Comparison of ENCODE assay signal across 19 cellular contexts in genomic region chr12:110657747-110658146, GRCh38. TPM values are rescaled to one million over a fixed set of nuclear protein-coding genes. Genes with fewer than 3 reads are reported as not detected.
A peak's percentile ranks its signal among the peaks of the same experiment; 100 is the strongest.
DNase-seq lines count a peak whose midpoint lies in the region; ATAC-seq and TF ChIP-seq lines count a peak whose summit lies in the region.
"Had no signal": no experiment of that assay in that cellular context is flagged by ENCODE, and none has a peak within 500 bp of the region (broad histone marks: within the 10 kb centered on the region; RNA-seq: fewer than 3 reads in every experiment).

No MANE protein-coding gene starts in this region.

- no peaks in the 10 kb centered on the region for H3K9me3 Mint-ChIP-seq in IgD-negative memory B cell
- no peaks in the 10 kb centered on the region for H3K9me3 Mint-ChIP-seq in natural killer cell treated with Interleukin-12 subunit alpha and Interleukin-12 subunit beta and Interleukin-15 and Interleukin-18, amount 100 ng/mL, for 72 hours
- H3K9me3 Mint-ChIP-seq: HFFc6; naive thymus-derived CD8-positive, alpha-beta T cell had no signal

- no peak for ATAC-seq in natural killer cell treated with Interleukin-12 subunit alpha and Interleukin-12 subunit beta and Interleukin-15 and Interleukin-18, amount 100 ng/mL, for 72 hours
- no peak for ATAC-seq in GM19035 (IDR thresholded peaks at IDR 0.05; ENCODE audit: unreplicated experiment)
- ATAC-seq: activated CD4-positive, CD25-positive, alpha-beta regulatory T cell treated with anti-CD3 and anti-CD28 coated beads, Interleukin-2, amount 50 U/mL, for 24 hours; activated CD8-positive, alpha-beta memory T cell treated with anti-CD3 and anti-CD28 coated beads, Interleukin-2, amount 10 ng/mL, durations not matched to agents 7 days and 5 days; naive thymus-derived CD8-positive, alpha-beta T cell had no signal

- 90% methylated on average over 9 of the region's 9 CpGs for WGBS in sigmoid colon, 2 donors

- H4K20me1 ChIP-seq in BLaER1 = no peaks in the 10 kb centered on the region

- H3K27me3 ChIP-seq in BLaER1 (no peaks in the 10 kb centered on the region), A673 (replicated peaks; ENCODE audit: insufficient read depth, low read depth, low read length, poor library complexity) (no peaks in the 10 kb centered on the region), sigmoid colon (no peaks in the 10 kb centered on the region)
- H3K27me3 ChIP-seq: esophagus squamous epithelium, heart right ventricle, tibial artery had no signal

- BruUV-seq in A673 (replicated peaks; lab: Mats Ljungman, UMichigan) = no TSS peak

- 0 out of 2 replicates have a peak overlapping the region, but pooled peaks have one; percentile 89 for H3K27ac ChIP-seq in BLaER1
- H3K27ac ChIP-seq in A673 (ENCODE audit: low read depth, low read length, poor library complexity, severe bottlenecking) = no peak overlapping the region
- H3K27ac ChIP-seq in sigmoid colon = no peak overlapping the region
- H3K27ac ChIP-seq: esophagus squamous epithelium, tibial artery had no signal

- peak overlapping the region; percentile 76 to 95 (median 91) for H3K27ac Mint-ChIP-seq in IgD-negative memory B cell
- H3K27ac Mint-ChIP-seq in natural killer cell treated with Interleukin-12 subunit alpha and Interleukin-12 subunit beta and Interleukin-15 and Interleukin-18, amount 100 ng/mL, for 72 hours = peak overlapping the region; percentile 16 to 67
- H3K27ac Mint-ChIP-seq: activated CD8-positive, alpha-beta memory T cell treated with anti-CD3 and anti-CD28 coated beads, Interleukin-2, amount 10 ng/mL, durations not matched to agents 7 days and 5 days; HFFc6; progenitor cell of endocrine pancreas had no signal

- no peak overlapping the region for H3K4me3 Mint-ChIP-seq in IgD-negative memory B cell
- H3K4me3 Mint-ChIP-seq in natural killer cell treated with Interleukin-12 subunit alpha and Interleukin-12 subunit beta and Interleukin-15 and Interleukin-18, amount 100 ng/mL, for 72 hours = no peak overlapping the region
- H3K4me3 Mint-ChIP-seq: activated CD8-positive, alpha-beta memory T cell treated with anti-CD3 and anti-CD28 coated beads, Interleukin-2, amount 10 ng/mL, durations not matched to agents 7 days and 5 days; HFFc6 had no signal

- H3K9me3 ChIP-seq in BLaER1 (no peaks in the 10 kb centered on the region), A673 (ENCODE audit: low read depth, low read length, poor library complexity, severe bottlenecking) (no peaks in the 10 kb centered on the region), sigmoid colon (no peaks in the 10 kb centered on the region)
- H3K9me3 ChIP-seq: esophagus squamous epithelium, heart right ventricle, tibial artery had no signal

- H3K27me3 Mint-ChIP-seq in IgD-negative memory B cell = peaks cover 2% of the 10 kb centered on the region
- no peaks in the 10 kb centered on the region for H3K27me3 Mint-ChIP-seq in natural killer cell treated with Interleukin-12 subunit alpha and Interleukin-12 subunit beta and Interleukin-15 and Interleukin-18, amount 100 ng/mL, for 72 hours
- H3K27me3 Mint-ChIP-seq: activated CD8-positive, alpha-beta memory T cell treated with anti-CD3 and anti-CD28 coated beads, Interleukin-2, amount 10 ng/mL, durations not matched to agents 7 days and 5 days; naive thymus-derived CD8-positive, alpha-beta T cell; progenitor cell of endocrine pancreas had no signal

- POLR2A ChIA-PET in A673 (lab: Charles Lee; ENCODE audit: low non-redundant PET) = no interaction called here

- peak overlapping the region; percentile 88 for H3K4me2 ChIP-seq in BLaER1

- peaks cover 13% of the 10 kb centered on the region for H3K36me3 Mint-ChIP-seq in IgD-negative memory B cell
- no peaks in the 10 kb centered on the region for H3K36me3 Mint-ChIP-seq in natural killer cell treated with Interleukin-12 subunit alpha and Interleukin-12 subunit beta and Interleukin-15 and Interleukin-18, amount 100 ng/mL, for 72 hours

- CTCF ChIA-PET in A673 (lab: Charles Lee) = no interaction called here

- no peak for TF ChIP-seq POLR2A in sigmoid colon (IDR thresholded peaks at IDR 0.05)

- peak; percentile 17 for DNase-seq in fibroblast of the aortic adventitia (ENCODE audit: low read depth)
- DNase-seq in natural killer cell treated with Interleukin-12 subunit alpha and Interleukin-12 subunit beta and Interleukin-15 and Interleukin-18, amount 100 ng/mL, for 72 hours (ENCODE audit: low spot score) = no peak
- DNase-seq in A673 (ENCODE audit: low spot score) = no peak
- DNase-seq in sigmoid colon = no peak
- DNase-seq in stimulated activated CD4-positive, alpha-beta T cell treated with anti-CD3 and anti-CD28 coated beads, Interleukin-2, amount 100 ng/mL, for 48 hours = no peak
- DNase-seq: activated CD8-positive, alpha-beta memory T cell treated with anti-CD3 and anti-CD28 coated beads, Interleukin-2, amount 10 ng/mL, durations not matched to agents 7 days and 5 days; esophagus squamous epithelium; heart right ventricle; HFFc6; mammary epithelial cell; naive thymus-derived CD8-positive, alpha-beta T cell; NCI-H1694; NCI-H2227 treated with DMSO at 0.1 percent for 48 hours; tibial artery had no signal

- H3K4me3 ChIP-seq in BLaER1 = no peak overlapping the region
- H3K4me3 ChIP-seq in fibroblast of the aortic adventitia (ENCODE audit: low read depth, low read length) = no peak overlapping the region
- no peak overlapping the region for H3K4me3 ChIP-seq in A673 (ENCODE audit: low read depth, low read length, poor library complexity, severe bottlenecking)
- H3K4me3 ChIP-seq in sigmoid colon = no peak overlapping the region
- H3K4me3 ChIP-seq: esophagus squamous epithelium, heart right ventricle, tibial artery had no signal

- H3K36me3 ChIP-seq in BLaER1 (peaks cover 41% of the 10 kb centered on the region), A673 (ENCODE audit: insufficient read depth, low read length, poor library complexity, severe bottlenecking) (no peaks in the 10 kb centered on the region), sigmoid colon (peaks cover 0 to 12% (median 0%) of the 10 kb centered on the region in 4 donors)
- H3K36me3 ChIP-seq: esophagus squamous epithelium had no signal

- no peak for TF ChIP-seq EP300 in sigmoid colon (IDR thresholded peaks at IDR 0.05)

- intact Hi-C loops in A673 (cut with micrococcal nuclease; ENCODE audit: unreplicated experiment) = no loop called here
- intact Hi-C loops in sigmoid colon (cut with DNase I) = no loop called here

- no peak overlapping the region for H3K9ac ChIP-seq in BLaER1

- H3K4me1 ChIP-seq in BLaER1 = peaks cover 80% of the 10 kb centered on the region
- H3K4me1 ChIP-seq in A673 (ENCODE audit: insufficient read depth, low read length, poor library complexity, severe bottlenecking) = no peaks in the 10 kb centered on the region
- H3K4me1 ChIP-seq in sigmoid colon = no peaks in the 10 kb centered on the region
- H3K4me1 ChIP-seq: tibial artery had no signal

- peaks cover 37 to 56% (median 47%) of the 10 kb centered on the region in 3 donors for H3K4me1 Mint-ChIP-seq in IgD-negative memory B cell
- H3K4me1 Mint-ChIP-seq in natural killer cell treated with Interleukin-12 subunit alpha and Interleukin-12 subunit beta and Interleukin-15 and Interleukin-18, amount 100 ng/mL, for 72 hours (ENCODE audit: low read depth in 2 of 2) = peaks cover 28 to 32% of the 10 kb centered on the region in 2 donors

- TF ChIP-seq CTCF in fibroblast of the aortic adventitia (IDR thresholded peaks at IDR 0.05; ENCODE audit: insufficient read depth, low read length) (no peak), A673 (conservative IDR thresholded peaks at IDR 0.05; ENCODE audit: low read depth, low read length) (no peak), sigmoid colon (IDR thresholded peaks at IDR 0.05) (no peak)

RNA-seq across cellular contexts. Expression of gene HVCN1, which starts 31.2 kb away (rescaled TPM):
- polyA plus RNA-seq in IgD-negative memory B cell = 441 TPM
- total RNA-seq in fibroblast of the aortic adventitia (ENCODE audit: low replicate concordance) = 0.74 and 2.6 TPM in 2 replicates
- total RNA-seq in natural killer cell treated with Interleukin-12 subunit alpha and Interleukin-12 subunit beta and Interleukin-15 and Interleukin-18, amount 100 ng/mL, for 72 hours = 1 to 10 TPM in 1 of 2 donors, under 1 TPM in 1; 1.00 to 3.3 TPM
- 1.0 and 1.1 TPM in 2 replicates for total RNA-seq in A673 (2021)
- total RNA-seq in sigmoid colon = 1 to 10 TPM; 3.8 to 9.7 (median 6.6) TPM
- 10 to 100 TPM in 1 of 3 donors, 1 to 10 TPM in 2; 1.8 to 26.3 (median 4.2) TPM for polyA plus RNA-seq in sigmoid colon
- polyA plus RNA-seq: mammary epithelial cell had no signal

RNA-seq across cellular contexts. Expression of gene TCTN1, which starts 43.8 kb away (rescaled TPM):
- polyA plus RNA-seq in IgD-negative memory B cell (24.2 TPM), sigmoid colon (1 to 10 TPM in 2 of 3 donors, under 1 TPM in 1; 0.92 to 8.7 (median 6.6) TPM)
- total RNA-seq in fibroblast of the aortic adventitia (ENCODE audit: low replicate concordance) (46.3 and 80.4 TPM in 2 replicates), A673 (2021) (38.8 TPM in 2 replicates), sigmoid colon (10 to 100 TPM; 34.6 to 38.6 (median 35.6) TPM)
- 1 to 10 TPM; 5.0 to 8.9 TPM for total RNA-seq in natural killer cell treated with Interleukin-12 subunit alpha and Interleukin-12 subunit beta and Interleukin-15 and Interleukin-18, amount 100 ng/mL, for 72 hours
